In genomic region chr7:42869131-42870020, GRCh38 we compare ENCODE assay signal across 8 cellular contexts. TPM values are rescaled to one million over a fixed set of nuclear protein-coding genes. Genes with fewer than 3 reads are reported as not detected.
DNase-seq lines count a peak whose midpoint lies in the region; ATAC-seq and FAIRE-seq lines count a peak whose summit lies in the region.

No MANE protein-coding gene starts in this region.

- peaks cover 10% of the 10 kb centered on the region for H3K9me3 Mint-ChIP-seq in activated CD4-positive, alpha-beta T cell treated with anti-CD3 and anti-CD28 coated beads, Interleukin-2, amount 10 ng/mL, durations not matched to agents 24 days and 14 days

- H3K27ac Mint-ChIP-seq in activated CD4-positive, alpha-beta T cell treated with anti-CD3 and anti-CD28 coated beads, Interleukin-2, amount 10 ng/mL, durations not matched to agents 24 days and 14 days = peak overlapping the region; percentile 86

- H3K27me3 Mint-ChIP-seq in activated CD4-positive, alpha-beta T cell treated with anti-CD3 and anti-CD28 coated beads, Interleukin-2, amount 10 ng/mL, durations not matched to agents 24 days and 14 days = peaks cover 1% of the 10 kb centered on the region

- peaks cover 4% of the 10 kb centered on the region for H3K36me3 Mint-ChIP-seq in activated CD4-positive, alpha-beta T cell treated with anti-CD3 and anti-CD28 coated beads, Interleukin-2, amount 10 ng/mL, durations not matched to agents 24 days and 14 days (ENCODE audit: low read depth)

- FAIRE-seq in GM19239 (lab: Jason Lieb, UNC) = peak; percentile 86

- intact Hi-C loops in activated CD4-positive, alpha-beta T cell treated with anti-CD3 and anti-CD28 coated beads, Interleukin-2, amount 10 ng/mL, durations not matched to agents 24 days and 14 days (cut with micrococcal nuclease) = loop anchor here (1.0 kb wide), 4 partner anchors 19 to 988 kb away; partner anchors contain the start of genes C7orf25, MRPL32 and PSMA2
- intact Hi-C loops in Right ventricle myocardium inferior (cut with DNase I) = no loop called here

- H3K4me1 Mint-ChIP-seq in activated CD4-positive, alpha-beta T cell treated with anti-CD3 and anti-CD28 coated beads, Interleukin-2, amount 10 ng/mL, durations not matched to agents 24 days and 14 days = peaks cover 24% of the 10 kb centered on the region

- DNase-seq in GM19239 (ENCODE audit: insufficient read length, low spot score) (no peak), NCI-H187 treated with DMSO at 0.1 percent for 48 hours (lab: John Stamatoyannopoulos, UW) (no peak), NCI-H2227 treated with DMSO at 0.1 percent for 48 hours (lab: John Stamatoyannopoulos, UW) (no peak), glomerular visceral epithelial cell (ENCODE audit: extremely low spot score) (no peak), Right ventricle myocardium inferior (ENCODE audit: missing footprints) (no peak)
- peak; percentile 79 for DNase-seq in activated CD4-positive, alpha-beta T cell treated with anti-CD3 and anti-CD28 coated beads, Interleukin-2, amount 10 ng/mL, durations not matched to agents 24 days and 14 days
- peak; percentile 12 for DNase-seq in stimulated activated CD4-positive, alpha-beta T cell treated with anti-CD3 and anti-CD28 coated beads, Interleukin-12 subunit alpha, Interleukin-12 subunit beta, amount 100 ng/mL, for 4 hours

- ATAC-seq in HG02938 (IDR thresholded peaks at IDR 0.05; ENCODE audit: unreplicated experiment) (peak; percentile 98), Right ventricle myocardium inferior (no peak)

- peak overlapping the region; percentile 62 for H3K4me3 Mint-ChIP-seq in activated CD4-positive, alpha-beta T cell treated with anti-CD3 and anti-CD28 coated beads, Interleukin-2, amount 10 ng/mL, durations not matched to agents 24 days and 14 days

RNA-seq across cellular contexts. Expression of gene C7orf25, which starts 42.5 kb away (rescaled TPM):
- total RNA-seq in activated CD4-positive, alpha-beta T cell treated with anti-CD3 and anti-CD28 coated beads, Interleukin-2, amount 10 ng/mL, durations not matched to agents 24 days and 14 days = 2.1 and 3.9 TPM in 2 replicates
- 4.2 TPM for total RNA-seq in Right ventricle myocardium inferior

Comparison
In these comparisons a context has a peak if more than half of its experiments do, and no peak if none do; other contexts are left out.
1. DNase-seq: peak in activated CD4-positive, alpha-beta T cell treated with anti-CD3 and anti-CD28 coated beads, Interleukin-2, amount 10 ng/mL, durations not matched to agents 24 days and 14 days (single experiment) and stimulated activated CD4-positive, alpha-beta T cell treated with anti-CD3 and anti-CD28 coated beads, Interleukin-12 subunit alpha, Interleukin-12 subunit beta, amount 100 ng/mL, for 4 hours (single experiment); none in GM19239 (single experiment), NCI-H187 treated with DMSO at 0.1 percent for 48 hours (single experiment), NCI-H2227 treated with DMSO at 0.1 percent for 48 hours (single experiment), glomerular visceral epithelial cell (single experiment) and Right ventricle myocardium inferior (single experiment).